33 cellular contexts compared by ENCODE assay signal in genomic region chr10:70771311-70772194, GRCh38. TPM values are rescaled to one million over a fixed set of nuclear protein-coding genes. Genes with fewer than 3 reads are reported as not detected.
A peak's percentile ranks its signal among the peaks of the same experiment; 100 is the strongest.
DNase-seq lines count a peak whose midpoint lies in the region; ATAC-seq, FAIRE-seq and TF ChIP-seq lines count a peak whose summit lies in the region.
"Had no signal": no experiment of that assay in that cellular context is flagged by ENCODE, and none has a peak within 500 bp of the region (broad histone marks: within the 10 kb centered on the region; RNA-seq: fewer than 3 reads in every experiment).

No MANE protein-coding gene starts in this region.

- no peaks in the 10 kb centered on the region; a peak in 1 of 7 replicates for H3K4me1 ChIP-seq in H1 (replicated peaks in 1 of 4; ENCODE audit: control insufficient read depth in 3 of 4, insufficient read depth in 4 of 4, low read length in 3 of 4)
- H3K4me1 ChIP-seq: upper lobe of left lung had no signal

- no peaks in the 10 kb centered on the region for H3K27me3 ChIP-seq in H1 (replicated peaks in 1 of 4; ENCODE audit: control insufficient read depth in 3 of 4, extremely low read depth in 1 of 4, insufficient read depth in 3 of 4, low read length in 3 of 4)
- H3K27me3 ChIP-seq: brain microvascular endothelial cell, upper lobe of left lung had no signal

- no peaks in the 10 kb centered on the region for H3K36me3 ChIP-seq in H1 (ENCODE audit: control insufficient read depth in 2 of 4, insufficient read depth in 4 of 4, low read length in 3 of 4)
- H3K36me3 ChIP-seq: brain microvascular endothelial cell, upper lobe of left lung had no signal

- no peak overlapping the region for H3K4me3 ChIP-seq in H1 (ENCODE audit: extremely low read depth in 1 of 4, insufficient read depth in 2 of 4, low read depth in 3 of 4, low read length in 4 of 4)
- H3K4me3 ChIP-seq: GM23248, PC-9, skin epidermis, upper lobe of left lung had no signal

- H2BK5ac ChIP-seq in H1 (ENCODE audit: low read depth, low read length): no peak overlapping the region

- POLR2A ChIA-PET in H1 (lab: Charles Lee; ENCODE audit: partially characterized antibody): interaction anchor here (0.9 kb wide), 1 partner anchor 9 kb away, joined by 3 read pairs; no protein-coding TSS in a partner anchor

- H3K4me1 Mint-ChIP-seq in progenitor cell of endocrine pancreas (ENCODE audit: low read depth): no peaks in the 10 kb centered on the region
- H3K4me1 Mint-ChIP-seq: activated B cell treated with CpG ODN at 0.5 μM for 24 hours; naive thymus-derived CD4-positive, alpha-beta T cell had no signal

- no peak overlapping the region for H2BK12ac ChIP-seq in H1 (ENCODE audit: low read depth, low read length)

- no peaks in the 10 kb centered on the region for H3K79me2 ChIP-seq in H1 (ENCODE audit: control insufficient read depth in 1 of 2, insufficient read depth in 2 of 2, low read length in 2 of 2)

- no peak overlapping the region for H3K4ac ChIP-seq in H1 (replicated peaks; ENCODE audit: insufficient read length, low read depth, low read length)

- no peaks in the 10 kb centered on the region for H3K79me1 ChIP-seq in H1 (ENCODE audit: low read depth, low read length)

- H3K4me3 Mint-ChIP-seq in progenitor cell of endocrine pancreas (ENCODE audit: low read depth): no peak overlapping the region
- H3K4me3 Mint-ChIP-seq: activated B cell treated with CpG ODN at 0.5 μM for 24 hours; naive thymus-derived CD4-positive, alpha-beta T cell had no signal

- H2BK20ac ChIP-seq in H1 (ENCODE audit: low read length): no peak overlapping the region

- no peak for TF ChIP-seq POLR2A in H1 (IDR thresholded peaks at IDR 0.05; ENCODE audit: control extremely low read depth in 1 of 2, low read depth in 2 of 2, low read length in 2 of 2)

- no peak overlapping the region for H4K91ac ChIP-seq in H1 (replicated peaks; ENCODE audit: insufficient read length, low read length)

- ATAC-seq in GM18517 (IDR thresholded peaks at IDR 0.05; ENCODE audit: unreplicated experiment): no peak
- ATAC-seq in HG02870 (IDR thresholded peaks at IDR 0.05; ENCODE audit: unreplicated experiment): no peak
- ATAC-seq: naive thymus-derived CD4-positive, alpha-beta T cell had no signal

- no peak overlapping the region for H3K14ac ChIP-seq in H1 (ENCODE audit: insufficient read length)

- no peak overlapping the region for H3K23ac ChIP-seq in H1 (ENCODE audit: insufficient read length)

- peaks cover 5% of the 10 kb centered on the region for H3K9me3 Mint-ChIP-seq in progenitor cell of endocrine pancreas (ENCODE audit: low read depth)

- TF ChIP-seq RAD21 in H1 (IDR thresholded peaks at IDR 0.05 in 1 of 2, conservative IDR thresholded peaks at IDR 0.05 in 1 of 2; ENCODE audit: low read depth in 2 of 2, low read length in 2 of 2): no peak

- no peak overlapping the region for H2AK5ac ChIP-seq in H1 (ENCODE audit: low read depth, low read length)

- no peak overlapping the region for H4K5ac ChIP-seq in H1 (ENCODE audit: insufficient read length, low read depth, low read length)

- no peak overlapping the region for H3K9ac ChIP-seq in H1 (replicated peaks in 1 of 4; ENCODE audit: extremely low read depth in 1 of 4, low read depth in 3 of 4, low read length in 3 of 4)
- H3K9ac ChIP-seq: GM23248 had no signal

- H4K20me1 ChIP-seq in H1 (replicated peaks in 1 of 2; ENCODE audit: control insufficient read depth in 1 of 2, insufficient read depth in 2 of 2, low read length in 2 of 2): no peaks in the 10 kb centered on the region

- no peak overlapping the region for H3K27ac Mint-ChIP-seq in progenitor cell of endocrine pancreas
- H3K27ac Mint-ChIP-seq: activated B cell treated with CpG ODN at 0.5 μM for 24 hours; naive thymus-derived CD4-positive, alpha-beta T cell had no signal

- CTCF ChIA-PET in H1 (lab: Charles Lee; ENCODE audit: partially characterized antibody): interaction anchor here (3.1 to 4.4 kb wide), 2 partner anchors 11 to 13 kb away, joined by 14 to 15 read pairs; no protein-coding TSS in a partner anchor

- no peak overlapping the region for H3K56ac ChIP-seq in H1 (replicated peaks; ENCODE audit: insufficient read length, low read depth, low read length)

- no peak for TF ChIP-seq EP300 in H1 (IDR thresholded peaks at IDR 0.05; ENCODE audit: borderline replicate concordance in 1 of 2, low read depth in 2 of 2, low read length in 2 of 2)

- H3K27ac ChIP-seq in H1 (ENCODE audit: low read depth, low read length): no peak overlapping the region
- H3K27ac ChIP-seq: brain microvascular endothelial cell, epithelial cell of prostate, GM23248, PC-9, skin epidermis, upper lobe of left lung had no signal

- 0 out of 2 replicates have a peak overlapping the region, but pooled peaks have one; percentile 71 for H4K8ac ChIP-seq in H1 (ENCODE audit: extremely low read depth, insufficient read depth, low read length)

- no peak overlapping the region for H2BK120ac ChIP-seq in H1 (replicated peaks; ENCODE audit: low read depth, low read length)

- peaks cover 0 to 2% of the 10 kb centered on the region in 2 experiments; a peak in 1 of 4 replicates for H3K9me3 ChIP-seq in H1 (ENCODE audit: insufficient read depth in 2 of 2, low read depth in 1 of 2, low read length in 1 of 2)
- H3K9me3 ChIP-seq: upper lobe of left lung had no signal

- no peak overlapping the region for H3K18ac ChIP-seq in H1 (ENCODE audit: extremely low read depth, low read length)

- in situ Hi-C loops in GM13976 (cut with MboI; ENCODE audit: low sequenced_read_pairs, unreplicated experiment): loop anchor here (25.0 kb wide), 1 partner anchor 309 kb away; no protein-coding TSS in a partner anchor

- no peak overlapping the region for H2BK15ac ChIP-seq in H1 (ENCODE audit: low read length)

- H3K4me2 ChIP-seq in H1 (ENCODE audit: insufficient read depth in 1 of 2, low read depth in 2 of 2, low read length in 2 of 2): no peak overlapping the region
- H3K4me2 ChIP-seq: PC-9 had no signal

- DNase-seq in NCI-H345 (lab: John Stamatoyannopoulos, UW) (peak; percentile 24), NCI-H345 treated with DMSO at 0.1 percent for 48 hours (lab: John Stamatoyannopoulos, UW; ENCODE audit: unreplicated experiment) (no peak), GM13976 (ENCODE audit: low spot score) (peak; percentile 11), H1 (ENCODE audit: low read depth in 1 of 2, low spot score in 2 of 2) (peak in 1 of 2 experiments; percentile 31), progenitor cell of endocrine pancreas (ENCODE audit: low spot score, unreplicated experiment) (no peak)
- DNase-seq in stimulated activated CD8-positive, alpha-beta memory T cell treated with anti-CD3 and anti-CD28 coated beads, Interleukin-4, amount 100 ng/mL, for 48 hours: peak; percentile 17
- DNase-seq: 8988T; activated B cell treated with CpG ODN at 0.5 μM for 24 hours; activated CD4-positive, alpha-beta T cell treated with anti-CD3 and anti-CD28 coated beads, Interleukin-2, amount 50 U/mL, for 4 hours; brain microvascular endothelial cell; GM23248; midbrain; naive thymus-derived CD4-positive, alpha-beta T cell; NCI-H1048; NCI-H187; NCI-H2171 treated with DMSO at 0.1 percent for 48 hours; NCI-H526 treated with DMSO at 0.1 percent for 48 hours; PC-9; SHP77 treated with DMSO at 0.1 percent for 48 hours; SW 1271 had no signal

- 93% methylated on average over 8 of the region's 8 CpGs; no CpG with 5 or more reads in 1 of the 2 experiments for WGBS in H1 (ENCODE audit: extremely low coverage in 1 of 2, insufficient coverage in 1 of 2, insufficient read length in 1 of 2, insufficient replicate concordance in 2 of 2, low coverage in 1 of 2, low lambda C conversion rate in 2 of 2, missing lambda C conversion rate in 1 of 2), 2 experiments

- H3K23me2 ChIP-seq in H1 (ENCODE audit: low read depth, low read length): no peaks in the 10 kb centered on the region

- FAIRE-seq in H1 (lab: Jason Lieb, UNC): no peak
- FAIRE-seq: D721Med, keratinocyte had no signal

- peaks cover 2% of the 10 kb centered on the region for H3K36me3 Mint-ChIP-seq in progenitor cell of endocrine pancreas (ENCODE audit: insufficient read depth)

- no peak for TF ChIP-seq CTCF in GM13976 (IDR thresholded peaks at IDR 0.05; ENCODE audit: borderline replicate concordance, control extremely low read depth, extremely low read depth, insufficient read depth, missing control alignments)
- TF ChIP-seq CTCF in H1 (IDR thresholded peaks at IDR 0.05; ENCODE audit: control extremely low read depth in 1 of 3, insufficient read depth in 1 of 3, low read depth in 1 of 3, low read length in 3 of 3): no peak
- TF ChIP-seq CTCF in progenitor cell of endocrine pancreas (IDR thresholded peaks at IDR 0.05; ENCODE audit: unreplicated experiment): no peak

- no peak overlapping the region for H2AFZ ChIP-seq in H1 (ENCODE audit: low read length)
- H2AFZ ChIP-seq: GM23248, PC-9 had no signal

- H3K27me3 Mint-ChIP-seq in progenitor cell of endocrine pancreas: peaks cover 3% of the 10 kb centered on the region
- H3K27me3 Mint-ChIP-seq: activated B cell treated with CpG ODN at 0.5 μM for 24 hours had no signal

TF ChIP-seq in H1, 55 proteins besides CTCF, POLR2A, EP300 and RAD21:
- TF ChIP-seq RBBP5 (IDR thresholded peaks at IDR 0.05; ENCODE audit: borderline replicate concordance, low read depth, low read length) (no peak), CBX8 (IDR thresholded peaks at IDR 0.05; ENCODE audit: borderline replicate concordance, low read depth, low read length) (no peak)

RNA-seq across cellular contexts. Expression of gene TBATA, which starts 13.6 kb away (rescaled TPM):
- total RNA-seq in H1 (2021; fragmentation: NEBNext Ultra II Directional; extraction: Animal tissue kit (Norgen Biotek cat#: 25700)): not detected in 2 replicates
- polyA plus RNA-seq in H1 (2011; rRNA removed): not detected in 2 replicates
- not detected for polyA plus RNA-seq in H1 (2011; cell fraction: cytosol; rRNA removed)
- polyA plus RNA-seq in H1 (2011; cell fraction: nucleus; rRNA removed): not detected
- not detected in 4 replicates for polyA plus RNA-seq in H1 (2012, experiment 1 of 2)
- not detected for polyA plus RNA-seq in H1 (2012, experiment 2 of 2)
- not detected for polyA plus RNA-seq in H1 (2013, experiment 1 of 2)
- polyA plus RNA-seq in H1 (2013, experiment 2 of 2): not detected
- not detected in 2 replicates for polyA minus RNA-seq in H1 (2011; rRNA and poly(A)+ RNA removed)
- polyA minus RNA-seq in H1 (2011; cell fraction: cytosol; rRNA and poly(A)+ RNA removed): not detected
- polyA minus RNA-seq in H1 (2011; cell fraction: nucleus; rRNA and poly(A)+ RNA removed): not detected
- not detected in 2 replicates for total RNA-seq in progenitor cell of endocrine pancreas
- total RNA-seq: activated B cell treated with CpG ODN at 0.5 μM for 24 hours; chondrocyte; Daoy; glomerular endothelial cell; GM23248; lower leg skin; naive thymus-derived CD4-positive, alpha-beta T cell; omental fat pad; PC-9; renal cortical epithelial cell; upper lobe of left lung had no signal
- polyA plus RNA-seq: GM23248; keratinocyte; naive thymus-derived CD4-positive, alpha-beta T cell had no signal

RNA-seq across cellular contexts. Expression of gene SGPL1, which starts 44.2 kb away (rescaled TPM):
- 51.6 and 52.8 TPM in 2 replicates for total RNA-seq in H1 (2021; fragmentation: NEBNext Ultra II Directional; extraction: Animal tissue kit (Norgen Biotek cat#: 25700))
- polyA plus RNA-seq in H1 (2011; rRNA removed): 15.9 and 20.5 TPM in 2 replicates
- polyA plus RNA-seq in H1 (2011; cell fraction: cytosol; rRNA removed): 23.1 TPM
- 16.8 TPM for polyA plus RNA-seq in H1 (2011; cell fraction: nucleus; rRNA removed)
- 23.7 to 30.6 TPM (median 24.4 TPM) in 4 replicates for polyA plus RNA-seq in H1 (2012, experiment 1 of 2)
- 7.2 TPM for polyA plus RNA-seq in H1 (2012, experiment 2 of 2)
- 24.3 TPM for polyA plus RNA-seq in H1 (2013, experiment 1 of 2)
- polyA plus RNA-seq in H1 (2013, experiment 2 of 2): 27.1 TPM
- 58.8 and 63.0 TPM in 2 replicates for polyA minus RNA-seq in H1 (2011; rRNA and poly(A)+ RNA removed)
- polyA minus RNA-seq in H1 (2011; cell fraction: cytosol; rRNA and poly(A)+ RNA removed): 28.0 TPM
- polyA minus RNA-seq in H1 (2011; cell fraction: nucleus; rRNA and poly(A)+ RNA removed): 28.5 TPM
- 82.1 and 93.6 TPM in 2 replicates for total RNA-seq in progenitor cell of endocrine pancreas

Comparison
In these comparisons a context has a peak if more than half of its experiments do, and no peak if none do; other contexts are left out.
1. DNase-seq: peak in NCI-H345 (single experiment), GM13976 (single experiment) and stimulated activated CD8-positive, alpha-beta memory T cell treated with anti-CD3 and anti-CD28 coated beads, Interleukin-4, amount 100 ng/mL, for 48 hours (single experiment); none in NCI-H345 treated with DMSO at 0.1 percent for 48 hours (single experiment) and progenitor cell of endocrine pancreas (single experiment).